17 cellular contexts compared by ENCODE assay signal in the genomic region with DNA sequence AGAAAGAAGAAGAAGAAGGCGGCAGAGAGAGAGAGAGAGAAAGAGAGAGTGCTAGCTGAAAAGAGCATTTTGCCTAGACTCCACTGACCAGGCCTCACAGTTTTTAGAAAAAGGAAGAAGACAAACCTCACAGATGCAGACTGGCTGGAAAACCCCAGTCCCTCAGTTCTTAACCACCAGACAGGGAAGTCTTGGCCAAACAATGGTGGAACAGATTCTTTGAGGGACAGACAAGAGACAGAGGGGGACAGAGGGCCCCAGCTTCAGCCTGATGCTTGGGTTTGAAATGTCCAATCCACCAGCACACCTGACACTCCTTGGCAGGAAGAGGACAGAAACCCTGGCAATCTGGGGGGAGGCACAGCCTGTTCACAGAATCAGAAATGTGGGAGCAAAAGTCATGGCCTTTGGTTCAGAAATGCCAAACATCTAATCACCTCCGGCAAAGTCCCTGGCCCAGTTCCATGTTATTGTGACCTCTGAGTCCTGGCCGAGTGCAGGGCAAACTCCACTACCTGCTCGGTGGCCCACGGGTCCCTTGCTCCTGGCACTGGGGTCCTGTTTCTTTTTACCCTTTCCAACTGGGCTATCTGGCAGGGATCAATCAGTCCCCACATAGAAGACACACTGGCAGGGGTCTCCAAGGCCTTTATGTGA.
DNase-seq lines count a peak whose midpoint lies in the region; ATAC-seq and TF ChIP-seq lines count a peak whose summit lies in the region.
"Had no signal": no experiment of that assay in that cellular context is flagged by ENCODE, and none has a peak within 500 bp of the region (broad histone marks: within the 10 kb centered on the region; RNA-seq: fewer than 3 reads in every experiment).

No MANE protein-coding gene starts in this region.

- H3K4me3 ChIP-seq in GM12865 (ENCODE audit: low read depth, low read length) = no peak overlapping the region
- H3K4me3 ChIP-seq in esophagus squamous epithelium = no peak overlapping the region
- no peak overlapping the region for H3K4me3 ChIP-seq in skin epidermis
- no peak overlapping the region for H3K4me3 ChIP-seq in heart right ventricle
- no peak overlapping the region for H3K4me3 ChIP-seq in transverse colon
- H3K4me3 ChIP-seq: coronary artery, lung had no signal

- H3K27ac ChIP-seq in esophagus squamous epithelium = peak overlapping the region; percentile 16 to 89 (median 60)
- peak overlapping the region in 16 of 21 experiments; percentile 2 to 74 (median 49) for H3K27ac ChIP-seq in skin epidermis
- H3K27ac ChIP-seq in heart right ventricle = peak overlapping the region in 2 of 10 donors; percentile 27 to 71
- no peak overlapping the region for H3K27ac ChIP-seq in transverse colon
- H3K27ac ChIP-seq: coronary artery, epithelial cell of prostate had no signal

- no peaks in the 10 kb centered on the region for H3K9me3 Mint-ChIP-seq in activated T-cell treated with anti-CD3 and anti-CD28 coated beads, Interleukin-2, amount 50 U/mL, for 4 hours
- H3K9me3 Mint-ChIP-seq: activated CD4-positive, alpha-beta T cell treated with anti-CD3 and anti-CD28 coated beads, Interleukin-2, amount 10 ng/mL, durations not matched to agents 24 days and 14 days; nephron had no signal

- no peak for ATAC-seq in activated T-cell treated with anti-CD3 and anti-CD28 coated beads, Interleukin-2, amount 50 U/mL, for 4 hours
- no peak for ATAC-seq in heart right ventricle

- TF ChIP-seq CTCF in GM12865 (IDR thresholded peaks at IDR 0.05; ENCODE audit: insufficient read depth, low read depth, low read length, missing control alignments) = no peak
- no peak for TF ChIP-seq CTCF in esophagus squamous epithelium (IDR thresholded peaks at IDR 0.05)
- no peak for TF ChIP-seq CTCF in heart right ventricle (IDR thresholded peaks at IDR 0.05)
- TF ChIP-seq CTCF in transverse colon (IDR thresholded peaks at IDR 0.05) = no peak

- H3K4me3 Mint-ChIP-seq in activated T-cell treated with anti-CD3 and anti-CD28 coated beads, Interleukin-2, amount 50 U/mL, for 4 hours = no peak overlapping the region
- H3K4me3 Mint-ChIP-seq: activated CD4-positive, alpha-beta T cell treated with anti-CD3 and anti-CD28 coated beads, Interleukin-2, amount 10 ng/mL, durations not matched to agents 24 days and 14 days; nephron had no signal

- peaks cover 25% of the 10 kb centered on the region for H3K27me3 Mint-ChIP-seq in activated T-cell treated with anti-CD3 and anti-CD28 coated beads, Interleukin-2, amount 50 U/mL, for 4 hours (ENCODE audit: low read depth)

- no peaks in the 10 kb centered on the region for H3K4me1 Mint-ChIP-seq in activated T-cell treated with anti-CD3 and anti-CD28 coated beads, Interleukin-2, amount 50 U/mL, for 4 hours (ENCODE audit: low read depth)

- intact Hi-C loops in esophagus squamous epithelium (cut with DNase I) (no loop called here), heart right ventricle (cut with DNase I) (loop anchor here in 2 of 10 donors (5.0 to 10.0 kb wide), 2 partner anchors 71 kb away; no protein-coding TSS in a partner anchor), transverse colon (cut with DNase I; ENCODE audit: low total_unique reads) (no loop called here)

- H3K27me3 ChIP-seq in esophagus squamous epithelium (no peaks in the 10 kb centered on the region), heart right ventricle (no peaks in the 10 kb centered on the region), transverse colon (no peaks in the 10 kb centered on the region)

- TF ChIP-seq POLR2A in esophagus squamous epithelium (IDR thresholded peaks at IDR 0.05) (no peak), transverse colon (IDR thresholded peaks at IDR 0.05) (no peak)

- H3K4me1 ChIP-seq in esophagus squamous epithelium = peaks cover 34 to 81% (median 35%) of the 10 kb centered on the region in 3 donors
- peaks cover 4 to 40% (median 22%) of the 10 kb centered on the region in 9 donors for H3K4me1 ChIP-seq in heart right ventricle
- H3K4me1 ChIP-seq in transverse colon = peaks cover 0 to 26% (median 15%) of the 10 kb centered on the region in 4 donors

- in situ Hi-C loops in transverse colon (cut with MboI; ENCODE audit: low pct_ligation_motif_present in 1 of 4, low pct_unique_long_range_greater_than_20kb in 1 of 4, low sequenced_read_pairs in 3 of 4) = no loop called here

- WGBS in esophagus squamous epithelium, 2 donors = 79 to 86% methylated on average over 4 to 5 of the region's 5 CpGs
- WGBS in heart right ventricle, 2 donors = 54 to 60% methylated on average over 5 of the region's 5 CpGs
- WGBS in transverse colon (ENCODE audit: low coverage in 1 of 2), 2 donors = 57 to 89% methylated on average over 1 to 5 of the region's 5 CpGs

- no peak for TF ChIP-seq EP300 in transverse colon (IDR thresholded peaks at IDR 0.05; ENCODE audit: low read depth)

- DNase-seq in GM12865 (ENCODE audit: low read depth) (peak; percentile 35), Kasumi-1 (lab: John Stamatoyannopoulos, UW) (peak; percentile 24), esophagus squamous epithelium (lab: John Stamatoyannopoulos, UW) (no peak), heart right ventricle (no peak), transverse colon (no peak)
- DNase-seq in activated T-cell treated with anti-CD3 and anti-CD28 coated beads, Interleukin-2, amount 50 U/mL, for 4 hours = no peak
- DNase-seq: activated CD4-positive, alpha-beta T cell treated with anti-CD3 and anti-CD28 coated beads, Interleukin-2, amount 10 ng/mL, durations not matched to agents 24 days and 14 days; activated naive CD4-positive, alpha-beta T cell treated with Interleukin-2 at 50 U/mL for 16 hours; DMS53; NCI-H1694; NCI-H2227 treated with DMSO at 0.1 percent for 48 hours; SHP77 treated with DMSO at 0.1 percent for 48 hours had no signal

- H3K9me3 ChIP-seq in esophagus squamous epithelium (no peaks in the 10 kb centered on the region), heart right ventricle (no peaks in the 10 kb centered on the region), transverse colon (no peaks in the 10 kb centered on the region)

- H3K36me3 ChIP-seq in esophagus squamous epithelium (no peaks in the 10 kb centered on the region), heart right ventricle (no peaks in the 10 kb centered on the region), transverse colon (no peaks in the 10 kb centered on the region)

- H3K36me3 Mint-ChIP-seq in activated T-cell treated with anti-CD3 and anti-CD28 coated beads, Interleukin-2, amount 50 U/mL, for 4 hours (ENCODE audit: insufficient read depth) = no peaks in the 10 kb centered on the region

Comparison
In these comparisons a context has a peak if more than half of its experiments do, and no peak if none do; other contexts are left out.
1. DNase-seq: peak in GM12865 (single experiment) and Kasumi-1 (2 of 2); none in esophagus squamous epithelium (single experiment), activated T-cell treated with anti-CD3 and anti-CD28 coated beads, Interleukin-2, amount 50 U/mL, for 4 hours (single experiment), heart right ventricle (0 of 2) and transverse colon (single experiment).
2. H3K27ac ChIP-seq: peak in esophagus squamous epithelium (4 of 4) and skin epidermis (16 of 21); none in transverse colon (0 of 4).